In genomic region chr5:123511648-123512605, GRCh38 we compare ENCODE assay signal across 8 cellular contexts. TPM values are rescaled to one million over a fixed set of nuclear protein-coding genes. Genes with fewer than 3 reads are reported as not detected.
A peak's percentile ranks its signal among the peaks of the same experiment; 100 is the strongest.
DNase-seq lines count a peak whose midpoint lies in the region; ATAC-seq, FAIRE-seq and TF ChIP-seq lines count a peak whose summit lies in the region.

Gene CSNK1G3, plus strand, starts transcription at chr5:123512177. Its CDS starts 33,487 bp downstream, at chr5:123545664.

- POLR2A ChIA-PET in BJ (lab: Charles Lee), result interaction anchor here (0.6 to 1.0 kb wide), 4 partner anchors 13 to 89 kb away, joined by 3 to 6 read pairs (median 4); partner anchors contain the start of gene CEP120

- peak within 1 kb of the TSS; percentile 99 for H3K27ac Mint-ChIP-seq in activated CD4-positive, alpha-beta T cell treated with anti-CD3 and anti-CD28 coated beads, Interleukin-2, amount 10 ng/mL, durations not matched to agents 24 days and 14 days

- peak within 1 kb of the TSS; percentile 94 for H3K27ac ChIP-seq in colonic mucosa

- 0 out of 2 replicates have a peak, but pooled peaks cover 1% of the 10 kb centered on the region for H3K27me3 ChIP-seq in BJ (ENCODE audit: control insufficient read depth, insufficient read depth, low read length)
- H3K27me3 ChIP-seq in colonic mucosa, result no peaks in the 10 kb centered on the region

- no peaks in the 10 kb centered on the region for H3K36me3 ChIP-seq in BJ (ENCODE audit: control insufficient read depth, insufficient read depth, low read length)
- H3K36me3 ChIP-seq in colonic mucosa, result no peaks in the 10 kb centered on the region

- TF ChIP-seq CTCF in BJ (IDR thresholded peaks at IDR 0.05; ENCODE audit: insufficient read depth, low read depth, low read length) (no peak), colonic mucosa (IDR thresholded peaks at IDR 0.05) (no peak)

- H3K9me3 Mint-ChIP-seq in activated CD4-positive, alpha-beta T cell treated with anti-CD3 and anti-CD28 coated beads, Interleukin-2, amount 10 ng/mL, durations not matched to agents 24 days and 14 days, result no peaks in the 10 kb centered on the region

- H3K9me3 ChIP-seq in colonic mucosa, result no peaks in the 10 kb centered on the region

- H3K4me3 Mint-ChIP-seq in activated CD4-positive, alpha-beta T cell treated with anti-CD3 and anti-CD28 coated beads, Interleukin-2, amount 10 ng/mL, durations not matched to agents 24 days and 14 days, result peak within 1 kb of the TSS; percentile 90

- peaks cover 11% of the 10 kb centered on the region for H3K27me3 Mint-ChIP-seq in activated CD4-positive, alpha-beta T cell treated with anti-CD3 and anti-CD28 coated beads, Interleukin-2, amount 10 ng/mL, durations not matched to agents 24 days and 14 days

- peaks cover 35% of the 10 kb centered on the region for H3K4me1 Mint-ChIP-seq in activated CD4-positive, alpha-beta T cell treated with anti-CD3 and anti-CD28 coated beads, Interleukin-2, amount 10 ng/mL, durations not matched to agents 24 days and 14 days

- FAIRE-seq in GM19239 (lab: Jason Lieb, UNC), result peak; percentile 97

- H3K36me3 Mint-ChIP-seq in activated CD4-positive, alpha-beta T cell treated with anti-CD3 and anti-CD28 coated beads, Interleukin-2, amount 10 ng/mL, durations not matched to agents 24 days and 14 days (ENCODE audit: low read depth), result peaks cover 9% of the 10 kb centered on the region

- H3K9ac ChIP-seq in colonic mucosa (ENCODE audit: low read depth in 2 of 2, low read length in 2 of 2), result peak within 1 kb of the TSS; percentile 76 to 96

- ATAC-seq in HG03457 (IDR thresholded peaks at IDR 0.05; ENCODE audit: unreplicated experiment), result peak; percentile 95

- intact Hi-C loops in activated CD4-positive, alpha-beta T cell treated with anti-CD3 and anti-CD28 coated beads, Interleukin-2, amount 10 ng/mL, durations not matched to agents 24 days and 14 days (cut with micrococcal nuclease), result loop anchor here (1.0 to 5.0 kb wide), 5 partner anchors 37 to 100 kb away; partner anchors contain the start of gene CEP120
- intact Hi-C loops in colonic mucosa (cut with DNase I), result loop anchor here (5.0 kb wide), 1 partner anchor 90 kb away; the partner anchor contains the start of gene CEP120

- H3K4me3 ChIP-seq in BJ (ENCODE audit: low read depth, low read length) (peak within 1 kb of the TSS; percentile 63), colonic mucosa (peak within 1 kb of the TSS; percentile 61)

- DNase-seq in BJ (ENCODE audit: low read depth) (peak; percentile 90), GM19239 (ENCODE audit: insufficient read length, low spot score) (peak; percentile 84), NCI-H526 treated with DMSO at 0.1 percent for 48 hours (lab: John Stamatoyannopoulos, UW) (peak; percentile 83), colonic mucosa (peak; percentile 98), kidney tubule cell (ENCODE audit: low spot score) (peak; percentile 99)
- DNase-seq in activated CD4-positive, alpha-beta T cell treated with anti-CD3 and anti-CD28 coated beads, Interleukin-2, amount 10 ng/mL, durations not matched to agents 24 days and 14 days, result peak; percentile 97
- DNase-seq in stimulated activated CD4-positive, alpha-beta T cell treated with anti-CD3 and anti-CD28 coated beads, Interleukin-1b, Interleukin-23, amount 100 ng/mL, for 24 hours (ENCODE audit: low read depth in 4 of 4, low spot score in 1 of 4), result peak; percentile 69 to 86 (median 82)

- no peaks in the 10 kb centered on the region for H3K4me1 ChIP-seq in colonic mucosa

- CTCF ChIA-PET in BJ (lab: Yijun Ruan, JAX), result interaction anchor here (0.9 to 1.2 kb wide), 2 partner anchors 11 to 89 kb away, joined by 3 read pairs; partner anchors contain the start of gene CEP120

RNA-seq across cellular contexts. Expression of gene CSNK1G3, which starts in this region (rescaled TPM):
- 9.8 and 21.7 TPM in 2 replicates for polyA plus RNA-seq in BJ (2011; rRNA removed)
- polyA minus RNA-seq in BJ (2011; rRNA and poly(A)+ RNA removed), result 12.6 and 15.2 TPM in 2 replicates
- total RNA-seq in activated CD4-positive, alpha-beta T cell treated with anti-CD3 and anti-CD28 coated beads, Interleukin-2, amount 10 ng/mL, durations not matched to agents 24 days and 14 days, result 36.6 and 40.0 TPM in 2 replicates
- total RNA-seq in colonic mucosa, result 10 to 100 TPM; 55.5 to 78.3 TPM

Comparison
In these comparisons a context has a peak if more than half of its experiments do, and no peak if none do; other contexts are left out.
1. Peak in every context shown above with its lines: DNase-seq, ATAC-seq, H3K4me3 ChIP-seq and H3K27ac ChIP-seq.